15 cellular contexts compared by ENCODE assay signal in the genomic region with DNA sequence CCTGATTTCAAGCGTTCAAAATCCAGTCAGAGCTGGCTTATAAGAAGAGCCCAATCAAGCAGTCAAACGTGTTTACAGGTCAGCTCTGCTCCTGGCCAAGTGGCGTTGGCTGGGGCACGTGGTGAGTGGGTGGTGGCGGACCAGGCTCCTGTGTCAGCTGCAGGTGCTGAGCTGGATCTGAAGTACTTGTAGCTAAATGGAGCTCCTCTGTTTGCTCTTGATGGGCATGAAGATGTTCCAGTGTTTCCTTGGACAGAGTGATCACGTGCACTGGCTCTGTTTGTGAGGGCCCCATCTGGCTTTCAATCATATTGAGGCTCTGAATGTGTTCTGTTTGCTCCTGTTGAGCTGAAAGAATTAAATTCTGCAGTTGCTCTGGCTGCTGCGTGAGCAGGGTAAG. TPM values are rescaled to one million over a fixed set of nuclear protein-coding genes. Genes with fewer than 3 reads are reported as not detected.
DNase-seq lines count a peak whose midpoint lies in the region; ATAC-seq lines count a peak whose summit lies in the region.
"Had no signal": no experiment of that assay in that cellular context is flagged by ENCODE, and none has a peak within 500 bp of the region (broad histone marks: within the 10 kb centered on the region; RNA-seq: fewer than 3 reads in every experiment).

No MANE protein-coding gene starts in this region.

- WGBS in GM23248 (ENCODE audit: low coverage in 1 of 2, low lambda C conversion rate in 2 of 2, missing lambda C conversion rate in 2 of 2), 2 experiments, result 79 to 80% methylated on average over 7 of the region's 7 CpGs

- peaks cover 58% of the 10 kb centered on the region for H3K4me1 Mint-ChIP-seq in activated CD4-positive, alpha-beta memory T cell treated with anti-CD3 and anti-CD28 coated beads for 36 hours (ENCODE audit: low read depth)
- peaks cover 39% of the 10 kb centered on the region for H3K4me1 Mint-ChIP-seq in activated CD4-positive, alpha-beta memory T cell treated with anti-CD3 and anti-CD28 coated beads, Interleukin-2, amount 10 ng/mL, durations not matched to agents 7 days and 5 days

- H3K4me3 ChIP-seq in GM23248, result no peak overlapping the region
- H3K4me3 ChIP-seq: thoracic aorta had no signal

- peaks cover 74% of the 10 kb centered on the region for H3K36me3 Mint-ChIP-seq in activated CD4-positive, alpha-beta memory T cell treated with anti-CD3 and anti-CD28 coated beads for 36 hours
- H3K36me3 Mint-ChIP-seq in activated CD4-positive, alpha-beta memory T cell treated with anti-CD3 and anti-CD28 coated beads, Interleukin-2, amount 10 ng/mL, durations not matched to agents 7 days and 5 days (ENCODE audit: low read depth), result peaks cover 86% of the 10 kb centered on the region

- no peak overlapping the region for H2AFZ ChIP-seq in GM23248

- no peaks in the 10 kb centered on the region for H4K20me1 ChIP-seq in GM23248 (ENCODE audit: insufficient read depth)

- H3K4me2 ChIP-seq in GM23248 (ENCODE audit: unreplicated experiment), result no peak overlapping the region

- H3K9me2 ChIP-seq in GM23248 (ENCODE audit: insufficient read depth), result no peaks in the 10 kb centered on the region

- no peak overlapping the region for H3K9ac ChIP-seq in GM23248

- no peak overlapping the region for H3K27ac ChIP-seq in GM23248
- H3K27ac ChIP-seq: thoracic aorta had no signal

- no peak overlapping the region for H3K4me3 Mint-ChIP-seq in activated CD4-positive, alpha-beta memory T cell treated with anti-CD3 and anti-CD28 coated beads for 36 hours
- H3K4me3 Mint-ChIP-seq in activated CD4-positive, alpha-beta memory T cell treated with anti-CD3 and anti-CD28 coated beads, Interleukin-2, amount 10 ng/mL, durations not matched to agents 7 days and 5 days, result no peak overlapping the region
- H3K4me3 Mint-ChIP-seq: natural killer cell had no signal

- peaks cover 52% of the 10 kb centered on the region for H3K36me3 ChIP-seq in GM23248 (ENCODE audit: low read depth)

- H3K79me2 ChIP-seq in GM23248 (ENCODE audit: insufficient read depth), result peaks cover 20% of the 10 kb centered on the region; the same call in 1 of the 2 replicates

- H3K9me3 Mint-ChIP-seq in activated CD4-positive, alpha-beta memory T cell treated with anti-CD3 and anti-CD28 coated beads for 36 hours, result peaks cover 4% of the 10 kb centered on the region
- H3K9me3 Mint-ChIP-seq in activated CD4-positive, alpha-beta memory T cell treated with anti-CD3 and anti-CD28 coated beads, Interleukin-2, amount 10 ng/mL, durations not matched to agents 7 days and 5 days, result peaks cover 3% of the 10 kb centered on the region
- H3K9me3 Mint-ChIP-seq: natural killer cell had no signal

- DNase-seq in activated CD4-positive, alpha-beta memory T cell treated with anti-CD3 and anti-CD28 coated beads for 36 hours, result no peak
- DNase-seq in activated CD4-positive, alpha-beta memory T cell treated with anti-CD3 and anti-CD28 coated beads, Interleukin-2, amount 10 ng/mL, durations not matched to agents 7 days and 5 days, result no peak
- peak; percentile 46 for DNase-seq in NCI-H510A (lab: John Stamatoyannopoulos, UW)
- no peak for DNase-seq in left ventricle myocardium superior
- DNase-seq in renal cortical epithelial cell (ENCODE audit: low read depth), result peak; percentile 48
- no peak for DNase-seq in GM23248
- DNase-seq in HK-2 (ENCODE audit: unreplicated experiment), result no peak
- DNase-seq: 8988T; central memory CD4-positive, alpha-beta T cell; GF-D8; natural killer cell; NCI-H1694; stimulated activated CD4-positive, alpha-beta T cell treated with anti-CD3 and anti-CD28 coated beads, Interleukin-1b, Interleukin-23, amount 100 ng/mL, for 48 hours had no signal

- POLR2A ChIA-PET in activated CD4-positive, alpha-beta memory T cell treated with anti-CD3 and anti-CD28 coated beads for 36 hours (lab: Charles Lee), result interaction anchor here (1.1 kb wide), 1 partner anchor 15 kb away, joined by 3 read pairs; no protein-coding TSS in a partner anchor
- POLR2A ChIA-PET in activated CD4-positive, alpha-beta memory T cell treated with anti-CD3 and anti-CD28 coated beads, Interleukin-2, amount 10 ng/mL, durations not matched to agents 7 days and 5 days (lab: Charles Lee), result interaction anchor here (0.7 to 0.8 kb wide), 3 partner anchors 10 to 26 kb away, joined by 3 read pairs; no protein-coding TSS in a partner anchor

- CTCF ChIA-PET in activated CD4-positive, alpha-beta memory T cell treated with anti-CD3 and anti-CD28 coated beads for 36 hours (lab: Charles Lee), result no interaction called here
- CTCF ChIA-PET in activated CD4-positive, alpha-beta memory T cell treated with anti-CD3 and anti-CD28 coated beads, Interleukin-2, amount 10 ng/mL, durations not matched to agents 7 days and 5 days (lab: Charles Lee), result interaction anchor here (1.4 to 1.6 kb wide), 2 partner anchors 9 to 17 kb away, joined by 3 read pairs; a partner anchor contains a TSS

- in situ Hi-C loops in GM23248 (cut with MboI), result no loop called here

- H3K27me3 Mint-ChIP-seq in activated CD4-positive, alpha-beta memory T cell treated with anti-CD3 and anti-CD28 coated beads for 36 hours, result no peaks in the 10 kb centered on the region
- H3K27me3 Mint-ChIP-seq in activated CD4-positive, alpha-beta memory T cell treated with anti-CD3 and anti-CD28 coated beads, Interleukin-2, amount 10 ng/mL, durations not matched to agents 7 days and 5 days, result no peaks in the 10 kb centered on the region

- intact Hi-C loops in activated CD4-positive, alpha-beta memory T cell treated with anti-CD3 and anti-CD28 coated beads for 36 hours (cut with micrococcal nuclease), result no loop called here
- intact Hi-C loops in left ventricle myocardium superior (cut with micrococcal nuclease), result no loop called here

- peak overlapping the region; percentile 23 for H3K27ac Mint-ChIP-seq in activated CD4-positive, alpha-beta memory T cell treated with anti-CD3 and anti-CD28 coated beads for 36 hours
- no peak overlapping the region for H3K27ac Mint-ChIP-seq in activated CD4-positive, alpha-beta memory T cell treated with anti-CD3 and anti-CD28 coated beads, Interleukin-2, amount 10 ng/mL, durations not matched to agents 7 days and 5 days
- H3K27ac Mint-ChIP-seq: natural killer cell had no signal

- ATAC-seq in left ventricle myocardium superior, result peak; percentile 86
- ATAC-seq in GM18502 (IDR thresholded peaks at IDR 0.05; ENCODE audit: poor library complexity, unreplicated experiment), result no peak
- ATAC-seq: natural killer cell had no signal

- H3K9me3 ChIP-seq in GM23248 (ENCODE audit: low read depth), result no peaks in the 10 kb centered on the region
- H3K9me3 ChIP-seq: thoracic aorta had no signal

- H3F3A ChIP-seq in GM23248 (ENCODE audit: insufficient read depth), result no peaks in the 10 kb centered on the region; the same call in 1 of the 2 replicates

- no peaks in the 10 kb centered on the region for H3K27me3 ChIP-seq in GM23248 (replicated peaks; ENCODE audit: insufficient read depth)

- H3K4me1 ChIP-seq in GM23248 (ENCODE audit: insufficient read depth), result no peaks in the 10 kb centered on the region

RNA-seq across cellular contexts. Expression of a gene that starts 10.2 kb away (rescaled TPM):
- 10 to 100 TPM; 39.4 to 45.0 TPM for total RNA-seq in activated CD4-positive, alpha-beta memory T cell treated with anti-CD3 and anti-CD28 coated beads for 36 hours
- 100 to 1,000 TPM; 125 to 128 TPM for total RNA-seq in activated CD4-positive, alpha-beta memory T cell treated with anti-CD3 and anti-CD28 coated beads, Interleukin-2, amount 10 ng/mL, durations not matched to agents 7 days and 5 days
- total RNA-seq in left ventricle myocardium superior, result 7.5 TPM
- total RNA-seq in renal cortical epithelial cell, result 37.9 and 41.2 TPM in 2 replicates
- 57.8 and 60.6 TPM in 2 replicates for total RNA-seq in GM23248 (2014; rRNA removed; shearing (Covaris generic))
- polyA plus RNA-seq in GM23248 (2016; fragmentation: Nextera tagmentation; extraction: Ambion mirVana), result 25.3 and 26.1 TPM in 2 replicates

RNA-seq across cellular contexts. Expression of a gene that starts 17.2 kb away (rescaled TPM):
- total RNA-seq in activated CD4-positive, alpha-beta memory T cell treated with anti-CD3 and anti-CD28 coated beads for 36 hours, result 10 to 100 TPM; 10.9 to 11.8 TPM
- 10 to 100 TPM; 16.5 to 17.5 TPM for total RNA-seq in activated CD4-positive, alpha-beta memory T cell treated with anti-CD3 and anti-CD28 coated beads, Interleukin-2, amount 10 ng/mL, durations not matched to agents 7 days and 5 days
- total RNA-seq in left ventricle myocardium superior, result 3.4 TPM
- 8.0 and 16.1 TPM in 2 replicates for total RNA-seq in renal cortical epithelial cell
- 6.8 and 7.6 TPM in 2 replicates for total RNA-seq in GM23248 (2014; rRNA removed; shearing (Covaris generic))
- polyA plus RNA-seq in GM23248 (2016; fragmentation: Nextera tagmentation; extraction: Ambion mirVana), result 3.3 and 4.0 TPM in 2 replicates

RNA-seq across cellular contexts. Expression of a gene that starts 25.2 kb away (rescaled TPM):
- total RNA-seq in activated CD4-positive, alpha-beta memory T cell treated with anti-CD3 and anti-CD28 coated beads for 36 hours, result 1 to 10 TPM; 9.7 TPM
- 10 to 100 TPM; 15.9 to 16.9 TPM for total RNA-seq in activated CD4-positive, alpha-beta memory T cell treated with anti-CD3 and anti-CD28 coated beads, Interleukin-2, amount 10 ng/mL, durations not matched to agents 7 days and 5 days
- 5.7 TPM for total RNA-seq in left ventricle myocardium superior
- total RNA-seq in renal cortical epithelial cell, result 17.0 and 17.7 TPM in 2 replicates
- total RNA-seq in GM23248 (2014; rRNA removed; shearing (Covaris generic)), result 6.4 and 14.2 TPM in 2 replicates
- polyA plus RNA-seq in GM23248 (2016; fragmentation: Nextera tagmentation; extraction: Ambion mirVana), result 4.5 and 6.8 TPM in 2 replicates

RNA-seq across cellular contexts. Expression of a gene that starts 25.3 kb away (rescaled TPM):
- under 1 TPM; 0.43 to 0.46 TPM for total RNA-seq in activated CD4-positive, alpha-beta memory T cell treated with anti-CD3 and anti-CD28 coated beads for 36 hours
- total RNA-seq in activated CD4-positive, alpha-beta memory T cell treated with anti-CD3 and anti-CD28 coated beads, Interleukin-2, amount 10 ng/mL, durations not matched to agents 7 days and 5 days, result not detected
- 2.5 TPM for total RNA-seq in left ventricle myocardium superior
- 0.17 and 13.3 TPM in 2 replicates for total RNA-seq in renal cortical epithelial cell
- 3.5 and 3.7 TPM in 2 replicates for total RNA-seq in GM23248 (2014; rRNA removed; shearing (Covaris generic))
- polyA plus RNA-seq in GM23248 (2016; fragmentation: Nextera tagmentation; extraction: Ambion mirVana), result 2.8 and 3.5 TPM in 2 replicates

Comparison
In these comparisons a context has a peak if more than half of its experiments do, and no peak if none do; other contexts are left out.
1. DNase-seq: peak in NCI-H510A (single experiment) and renal cortical epithelial cell (single experiment); none in activated CD4-positive, alpha-beta memory T cell treated with anti-CD3 and anti-CD28 coated beads for 36 hours (single experiment), activated CD4-positive, alpha-beta memory T cell treated with anti-CD3 and anti-CD28 coated beads, Interleukin-2, amount 10 ng/mL, durations not matched to agents 7 days and 5 days (single experiment), left ventricle myocardium superior (single experiment), GM23248 (single experiment) and HK-2 (single experiment).